In the genomic region with DNA sequence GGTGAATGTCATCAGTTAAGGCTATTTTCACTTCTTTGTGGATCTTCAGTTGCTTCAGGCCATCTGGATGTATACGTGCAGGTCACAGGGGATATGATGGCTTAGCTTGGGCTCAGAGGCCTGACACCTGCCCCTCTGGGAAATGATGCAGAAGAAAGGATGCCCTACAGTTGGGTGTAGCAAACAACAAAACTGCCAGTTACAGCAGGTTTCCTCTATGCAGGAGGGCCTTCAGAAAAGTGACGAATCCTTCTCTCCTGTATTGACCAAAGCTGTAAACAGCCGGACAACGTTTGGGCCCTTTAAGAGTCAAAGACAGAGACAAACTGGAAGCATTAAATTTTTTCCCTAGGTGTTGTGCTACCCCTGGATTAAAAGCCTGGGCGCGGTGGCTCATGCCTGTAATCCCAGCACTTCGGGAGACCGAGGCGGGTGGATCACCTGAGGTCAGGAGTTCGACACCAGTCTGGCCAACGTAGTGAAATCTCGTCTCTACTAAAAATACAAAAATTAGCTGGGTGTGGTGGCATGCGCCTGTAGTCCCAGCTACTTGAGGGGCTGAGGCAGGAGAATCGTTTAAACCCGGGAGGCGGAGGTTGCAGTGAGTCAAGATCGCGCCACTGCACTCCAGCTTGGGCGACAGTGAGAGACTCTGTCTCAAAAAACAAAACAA, we compare ENCODE assay signal across 9 cellular contexts. TPM values are rescaled to one million over a fixed set of nuclear protein-coding genes. Genes with fewer than 3 reads are reported as not detected.
DNase-seq lines count a peak whose midpoint lies in the region; ATAC-seq and TF ChIP-seq lines count a peak whose summit lies in the region.
"Not testable (repeated sequence)": the region's sequence is repeated elsewhere in the genome, so short reads cannot be mapped to it uniquely, and the experiment has no call there.
"Had no signal": no experiment of that assay in that cellular context is flagged by ENCODE, and none has a peak within 500 bp of the region (broad histone marks: within the 10 kb centered on the region; RNA-seq: fewer than 3 reads in every experiment).

No MANE protein-coding gene starts in this region.

- DNase-seq in HT-29 (ENCODE audit: low spot score) = peak; percentile 55
- not testable (repeated sequence) for DNase-seq in RWPE2 (ENCODE audit: low spot score); activated naive CD4-positive, alpha-beta T cell treated with anti-CD3 and anti-CD28 coated beads, Interleukin-2, amount 50 U/mL, for 72 hours (ENCODE audit: low spot score in 2 of 2); stimulated activated naive CD8-positive, alpha-beta T cell treated with anti-CD3 and anti-CD28 coated beads, Interleukin-15, amount 100 ng/mL, for 72 hours
- DNase-seq in effector memory CD8-positive, alpha-beta T cell = peak in 1 of 3 experiments; percentile 3

- peak overlapping the region; percentile 94 to 98 for H3K4me3 Mint-ChIP-seq in effector memory CD8-positive, alpha-beta T cell
- peak overlapping the region; percentile 90 to 99 (median 95) for H3K4me3 Mint-ChIP-seq in nephron
- H3K4me3 Mint-ChIP-seq in stimulated activated naive CD8-positive, alpha-beta T cell treated with anti-CD3 and anti-CD28 coated beads, Interleukin-15, amount 100 ng/mL, for 72 hours = peak overlapping the region; percentile 92 to 96

- not testable (repeated sequence) for H3K27me3 ChIP-seq in RWPE2 (ENCODE audit: insufficient read depth, poor library complexity, severe bottlenecking); iPS-20b (ENCODE audit: insufficient read depth, low read length)

- peaks cover 27% of the 10 kb centered on the region for H3K4me1 ChIP-seq in RWPE2 (ENCODE audit: insufficient read depth, poor library complexity, severe bottlenecking)
- not testable (repeated sequence) for H3K4me1 ChIP-seq in iPS-20b (ENCODE audit: insufficient read depth, low read length)

- peak overlapping the region; percentile 99 for H3K9ac ChIP-seq in iPS-20b (ENCODE audit: low read depth, low read length)

- H3K36me3 Mint-ChIP-seq in activated naive CD4-positive, alpha-beta T cell treated with anti-CD3 and anti-CD28 coated beads, Interleukin-2, amount 50 U/mL, for 72 hours = peaks cover 24 to 43% of the 10 kb centered on the region in 2 donors
- H3K36me3 Mint-ChIP-seq in effector memory CD8-positive, alpha-beta T cell (ENCODE audit: insufficient read depth) = peaks cover 50% of the 10 kb centered on the region
- H3K36me3 Mint-ChIP-seq in nephron (ENCODE audit: low read depth) = peaks cover 44% of the 10 kb centered on the region

- not testable (repeated sequence) for H3K9me3 ChIP-seq in RWPE2 (ENCODE audit: severe bottlenecking); iPS-20b (ENCODE audit: insufficient read depth, low read depth, low read length)

- TF ChIP-seq CTCF in C4-2B (conservative IDR thresholded peaks at IDR 0.05); RWPE2 (IDR thresholded peaks at IDR 0.05; ENCODE audit: poor library complexity, severe bottlenecking); nephron (IDR thresholded peaks at IDR 0.05; ENCODE audit: unreplicated experiment in 3 of 3): not testable (repeated sequence)

- H3K36me3 ChIP-seq in RWPE2 (ENCODE audit: low read depth) = peaks cover 49% of the 10 kb centered on the region
- peaks cover 50% of the 10 kb centered on the region for H3K36me3 ChIP-seq in iPS-20b (ENCODE audit: insufficient read depth, low read depth, low read length)

- H3K27me3 Mint-ChIP-seq in effector memory CD8-positive, alpha-beta T cell; nephron (ENCODE audit: low read depth); stimulated activated naive CD8-positive, alpha-beta T cell treated with anti-CD3 and anti-CD28 coated beads, Interleukin-15, amount 100 ng/mL, for 72 hours: not testable (repeated sequence)

- H3K4me3 ChIP-seq in RWPE2 (ENCODE audit: severe bottlenecking) (peak overlapping the region; percentile 82), iPS-20b (ENCODE audit: low read length) (peak overlapping the region; percentile 98)

- not testable (repeated sequence) for H3K9me3 Mint-ChIP-seq in activated naive CD4-positive, alpha-beta T cell treated with anti-CD3 and anti-CD28 coated beads, Interleukin-2, amount 50 U/mL, for 72 hours; effector memory CD8-positive, alpha-beta T cell; nephron; stimulated activated naive CD8-positive, alpha-beta T cell treated with anti-CD3 and anti-CD28 coated beads, Interleukin-15, amount 100 ng/mL, for 72 hours

- peak overlapping the region; percentile 94 to 97 for H3K27ac Mint-ChIP-seq in activated naive CD4-positive, alpha-beta T cell treated with anti-CD3 and anti-CD28 coated beads, Interleukin-2, amount 50 U/mL, for 72 hours
- peak overlapping the region; percentile 98 to 100 for H3K27ac Mint-ChIP-seq in effector memory CD8-positive, alpha-beta T cell
- H3K27ac Mint-ChIP-seq in nephron = peak overlapping the region; percentile 92 to 98 (median 92)
- H3K27ac Mint-ChIP-seq in stimulated activated naive CD8-positive, alpha-beta T cell treated with anti-CD3 and anti-CD28 coated beads, Interleukin-15, amount 100 ng/mL, for 72 hours = peak overlapping the region; percentile 97

- peaks cover 20 to 30% of the 10 kb centered on the region in 2 donors for H3K4me1 Mint-ChIP-seq in effector memory CD8-positive, alpha-beta T cell (ENCODE audit: low read depth in 2 of 2)
- peaks cover 18% of the 10 kb centered on the region for H3K4me1 Mint-ChIP-seq in nephron
- peaks cover 35% of the 10 kb centered on the region for H3K4me1 Mint-ChIP-seq in stimulated activated naive CD8-positive, alpha-beta T cell treated with anti-CD3 and anti-CD28 coated beads, Interleukin-15, amount 100 ng/mL, for 72 hours

- peak overlapping the region; percentile 97 for H3K27ac ChIP-seq in C4-2B
- H3K27ac ChIP-seq in RWPE2 (ENCODE audit: poor library complexity, severe bottlenecking) = peak overlapping the region; percentile 67
- peak overlapping the region; percentile 62 for H3K27ac ChIP-seq in iPS-20b (ENCODE audit: low read length)

- ATAC-seq in RWPE2 (ENCODE audit: low read depth); activated naive CD4-positive, alpha-beta T cell treated with anti-CD3 and anti-CD28 coated beads, Interleukin-2, amount 50 U/mL, for 72 hours; effector memory CD8-positive, alpha-beta T cell (replicated peaks); stimulated activated naive CD8-positive, alpha-beta T cell treated with anti-CD3 and anti-CD28 coated beads, Interleukin-15, amount 100 ng/mL, for 72 hours: not testable (repeated sequence)

RNA-seq across cellular contexts. Expression of a gene that starts 49.3 kb away (rescaled TPM):
- 40.2 and 46.1 TPM in 2 replicates for total RNA-seq in HT-29 (2014; rRNA removed; shearing (Covaris generic))
- 10 to 100 TPM; 10.5 to 13.1 TPM for total RNA-seq in activated naive CD4-positive, alpha-beta T cell treated with anti-CD3 and anti-CD28 coated beads, Interleukin-2, amount 50 U/mL, for 72 hours

RNA-seq across cellular contexts. Expression of a gene that starts 49.6 kb away (rescaled TPM):
- 167 and 222 TPM in 2 replicates for total RNA-seq in HT-29 (2014; rRNA removed; shearing (Covaris generic))
- total RNA-seq in activated naive CD4-positive, alpha-beta T cell treated with anti-CD3 and anti-CD28 coated beads, Interleukin-2, amount 50 U/mL, for 72 hours = 100 to 1,000 TPM; 181 to 391 TPM

RNA-seq across cellular contexts. Expression of a gene that starts 52.0 kb away (rescaled TPM):
- 115 and 135 TPM in 2 replicates for total RNA-seq in HT-29 (2014; rRNA removed; shearing (Covaris generic))
- 10 to 100 TPM; 34.2 to 57.2 TPM for total RNA-seq in activated naive CD4-positive, alpha-beta T cell treated with anti-CD3 and anti-CD28 coated beads, Interleukin-2, amount 50 U/mL, for 72 hours

RNA-seq across cellular contexts. Expression of a gene that starts 52.6 kb away (rescaled TPM):
- total RNA-seq in HT-29 (2014; rRNA removed; shearing (Covaris generic)) = not detected in 2 replicates
- under 1 TPM in 1 of 2 donors, not detected in 1; 0.32 TPM for total RNA-seq in activated naive CD4-positive, alpha-beta T cell treated with anti-CD3 and anti-CD28 coated beads, Interleukin-2, amount 50 U/mL, for 72 hours
- total RNA-seq: sciatic nerve had no signal
